Comparison of ENCODE assay signal across 33 cellular contexts in the genomic region with DNA sequence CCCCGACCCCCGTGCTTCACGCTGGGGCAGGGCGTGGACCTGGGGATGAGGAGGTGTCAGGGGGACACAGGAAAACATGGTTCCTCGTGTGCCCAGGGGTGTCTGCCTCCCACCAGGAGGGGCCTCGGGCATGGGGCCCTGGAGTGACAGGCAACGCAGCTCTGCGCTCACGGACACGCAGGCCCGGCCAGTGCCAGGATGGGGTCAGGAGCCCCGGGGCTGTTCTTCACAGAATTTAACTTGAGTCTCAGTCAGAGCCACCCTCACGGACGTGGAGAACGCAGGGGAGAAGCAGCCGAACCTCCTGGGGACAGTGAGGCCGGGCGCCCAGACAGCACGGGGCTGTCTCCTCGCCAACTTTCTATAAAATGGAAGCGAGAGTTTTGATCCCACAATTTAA. TPM values are rescaled to one million over a fixed set of nuclear protein-coding genes. Genes with fewer than 3 reads are reported as not detected.
"Had no signal": no experiment of that assay in that cellular context is flagged by ENCODE, and none has a peak within 500 bp of the region (broad histone marks: within the 10 kb centered on the region; RNA-seq: fewer than 3 reads in every experiment).

No MANE protein-coding gene starts in this region.

- DNase-seq: activated B cell treated with CpG ODN at 0.5 μM for 24 hours; activated CD4-positive, alpha-beta memory T cell treated with anti-CD3 and anti-CD28 coated beads for 36 hours; activated CD4-positive, alpha-beta T cell treated with anti-CD3 and anti-CD28 coated beads for 4 hours; activated CD4-positive, alpha-beta T cell treated with anti-CD3 and anti-CD28 coated beads, Interleukin-2, amount 10 ng/mL, durations not matched to agents 24 days and 14 days; activated CD4-positive, alpha-beta T cell treated with anti-CD3 and anti-CD28 coated beads, Interleukin-2, amount 50 U/mL, for 1 hour; activated CD4-positive, alpha-beta T cell treated with anti-CD3 and anti-CD28 coated beads, Interleukin-2, amount 50 U/mL, for 4 hours; activated CD4-positive, CD25-positive, alpha-beta regulatory T cell treated with anti-CD3 and anti-CD28 coated beads, Interleukin-2, amount 50 U/mL, for 72 hours; activated CD8-positive, alpha-beta memory T cell treated with anti-CD3 and anti-CD28 coated beads, Interleukin-2, amount 50 U/mL, for 4 hours; activated CD8-positive, alpha-beta T cell treated with anti-CD3 and anti-CD28 coated beads for 36 hours; activated effector memory CD4-positive, alpha-beta T cell treated with anti-CD3 and anti-CD28 coated beads, Interleukin-2, amount 50 U/mL, for 16 hours; activated gamma-delta T cell treated with Interleukin-2 at 50 U/mL for 16 hours; activated naive CD4-positive, alpha-beta T cell; activated naive CD4-positive, alpha-beta T cell treated with anti-CD3 and anti-CD28 coated beads for 36 hours; activated naive CD4-positive, alpha-beta T cell treated with anti-CD3 and anti-CD28 coated beads, Interleukin-2, amount 50 U/mL, for 16 hours; activated naive CD8-positive, alpha-beta T cell treated with anti-CD3 and anti-CD28 coated beads for 36 hours; activated T-cell treated with anti-CD3 and anti-CD28 coated beads for 4 hours; activated T-cell treated with anti-CD3 and anti-CD28 coated beads, Interleukin-2, amount 50 U/mL, for 1 hour; activated T-cell treated with anti-CD3 and anti-CD28 coated beads, Interleukin-2, amount 50 U/mL, for 4 hours; activated T-cell treated with anti-CD3 and anti-CD28 coated beads, Interleukin-2, amount 50 U/mL, for 72 hours; amygdala; anterior cingulate cortex; caudate nucleus; cerebellar nuclear complex; T-helper 2 cell; T-helper 9 cell had no signal

- H3K4me1 ChIP-seq: ascending aorta had no signal

- H3K27me3 ChIP-seq: ascending aorta, cardiac muscle cell had no signal

- H3K27ac ChIP-seq: ascending aorta, cardiac muscle cell, VCaP had no signal

- ATAC-seq: activated CD8-positive, alpha-beta T cell treated with anti-CD3 and anti-CD28 coated beads for 36 hours; activated naive CD4-positive, alpha-beta T cell treated with anti-CD3 and anti-CD28 coated beads, Interleukin-2, amount 50 U/mL, for 72 hours; activated T-cell treated with anti-CD3 and anti-CD28 coated beads, Interleukin-2, amount 50 U/mL, for 4 hours; activated T-cell treated with anti-CD3 and anti-CD28 coated beads, Interleukin-2, amount 50 U/mL, for 72 hours; activated T-helper 17 cell treated with anti-CD3 and anti-CD28 coated beads, Interleukin-2, amount 50 U/mL, for 72 hours had no signal

- H3K4me3 ChIP-seq: ascending aorta, cardiac muscle cell had no signal

- H3K9me3 ChIP-seq: ascending aorta had no signal

RNA-seq across cellular contexts. Expression of gene PERCC1, which starts 33.1 kb away (rescaled TPM):
- total RNA-seq: activated CD4-positive, alpha-beta memory T cell treated with anti-CD3 and anti-CD28 coated beads for 36 hours; activated CD4-positive, alpha-beta T cell treated with anti-CD3 and anti-CD28 coated beads, Interleukin-2, amount 10 ng/mL, durations not matched to agents 24 days and 14 days; activated T-helper 1 cell treated with anti-CD3 and anti-CD28 coated beads, Interleukin-12 subunit alpha, Interleukin-12 subunit beta, Interleukin-2, Interleukin-4 antibody, amounts not matched to agents 30 ng/mL and 10 ng/mL and 1 ng/mL, durations not matched to agents 14 hours and 24 hours and 36 hours; activated T-helper 17 cell treated with anti-CD3 and anti-CD28 coated beads, Interleukin-2, amount 50 U/mL, for 72 hours; ascending aorta; bronchial epithelial cell; chondrocyte had no signal
- polyA plus RNA-seq: cardiac muscle cell had no signal
